Comparison of ENCODE assay signal across 8 cellular contexts in genomic region chr20:32972181-32973076, GRCh38. TPM values are rescaled to one million over a fixed set of nuclear protein-coding genes. Genes with fewer than 3 reads are reported as not detected.
DNase-seq lines count a peak whose midpoint lies in the region; ATAC-seq and TF ChIP-seq lines count a peak whose summit lies in the region.

No MANE protein-coding gene starts in this region.

- H3K9me3 ChIP-seq in left ventricle myocardium inferior (replicated peaks), result no peaks in the 10 kb centered on the region
- H3K9me3 ChIP-seq in effector memory CD4-positive, alpha-beta T cell (ENCODE audit: control insufficient read depth, low read length), result peaks cover 16% of the 10 kb centered on the region

- ATAC-seq in Right ventricle myocardium superior (ENCODE audit: poor library complexity), result no peak
- ATAC-seq in HG03565 (IDR thresholded peaks at IDR 0.05; ENCODE audit: unreplicated experiment), result peak; percentile 83

- TF ChIP-seq CTCF in left ventricle myocardium inferior (IDR thresholded peaks at IDR 0.05; ENCODE audit: borderline replicate concordance), result no peak

- H3K4me3 ChIP-seq in left ventricle myocardium inferior, result no peak overlapping the region
- peak overlapping the region; percentile 16 for H3K4me3 ChIP-seq in effector memory CD4-positive, alpha-beta T cell (ENCODE audit: insufficient read depth, low read depth, low read length, poor library complexity, severe bottlenecking)

- DNase-seq in left ventricle myocardium inferior (no peak), Right ventricle myocardium superior (no peak), NCI-H748 (lab: John Stamatoyannopoulos, UW; ENCODE audit: unreplicated experiment) (no peak), hepatic stellate cell (ENCODE audit: low spot score) (no peak)
- peak; percentile 66 for DNase-seq in activated CD4-positive, alpha-beta T cell treated with anti-CD3 and anti-CD28 coated beads for 1 hour
- DNase-seq in effector memory CD4-positive, alpha-beta T cell, result peak; percentile 84
- peak; percentile 85 for DNase-seq in stimulated activated CD4-positive, alpha-beta T cell treated with anti-CD3 and anti-CD28 coated beads, Interleukin-4, amount 100 ng/mL, for 24 hours

- H3K36me3 ChIP-seq in left ventricle myocardium inferior, result no peaks in the 10 kb centered on the region
- no peaks in the 10 kb centered on the region for H3K36me3 ChIP-seq in effector memory CD4-positive, alpha-beta T cell (ENCODE audit: control insufficient read depth, insufficient read depth, low read length)

- intact Hi-C loops in left ventricle myocardium inferior (cut with micrococcal nuclease), result no loop called here
- intact Hi-C loops in Right ventricle myocardium superior (cut with DNase I), result no loop called here

- peak overlapping the region; percentile 81 for H3K27ac ChIP-seq in left ventricle myocardium inferior (replicated peaks)
- H3K27ac ChIP-seq in effector memory CD4-positive, alpha-beta T cell (ENCODE audit: insufficient read depth, low read length, poor library complexity, severe bottlenecking), result peak overlapping the region; percentile 98

- no peaks in the 10 kb centered on the region for H3K27me3 ChIP-seq in left ventricle myocardium inferior (ENCODE audit: low read depth)
- H3K27me3 ChIP-seq in effector memory CD4-positive, alpha-beta T cell (replicated peaks; ENCODE audit: control insufficient read depth, insufficient read depth, low read length, poor library complexity, severe bottlenecking), result no peaks in the 10 kb centered on the region

- peaks cover 25% of the 10 kb centered on the region for H3K4me1 ChIP-seq in left ventricle myocardium inferior
- peaks cover 71% of the 10 kb centered on the region for H3K4me1 ChIP-seq in effector memory CD4-positive, alpha-beta T cell (ENCODE audit: control insufficient read depth, insufficient read depth, low read length, poor library complexity, severe bottlenecking)

RNA-seq across cellular contexts. Expression of gene SUN5, which starts 31.8 kb away (rescaled TPM):
- total RNA-seq in left ventricle myocardium inferior, result not detected
- not detected for total RNA-seq in Right ventricle myocardium superior

RNA-seq across cellular contexts. Expression of gene BPIFB2, which starts 35.1 kb away (rescaled TPM):
- total RNA-seq in left ventricle myocardium inferior (not detected), Right ventricle myocardium superior (not detected)

RNA-seq across cellular contexts. Expression of gene BPIFB6, which starts 59.0 kb away (rescaled TPM):
- total RNA-seq in left ventricle myocardium inferior (not detected), Right ventricle myocardium superior (not detected)

Comparison
In these comparisons a context has a peak if more than half of its experiments do, and no peak if none do; other contexts are left out.
1. DNase-seq: peak in activated CD4-positive, alpha-beta T cell treated with anti-CD3 and anti-CD28 coated beads for 1 hour (single experiment), effector memory CD4-positive, alpha-beta T cell (3 of 3) and stimulated activated CD4-positive, alpha-beta T cell treated with anti-CD3 and anti-CD28 coated beads, Interleukin-4, amount 100 ng/mL, for 24 hours (single experiment); none in left ventricle myocardium inferior (single experiment), Right ventricle myocardium superior (single experiment), NCI-H748 (single experiment) and hepatic stellate cell (single experiment).